ENCODE assay signal across 19 cellular contexts in genomic region chr13:34265016-34265692, GRCh38.
DNase-seq lines count a peak whose midpoint lies in the region; ATAC-seq, FAIRE-seq and TF ChIP-seq lines count a peak whose summit lies in the region.
"Had no signal": no experiment of that assay in that cellular context is flagged by ENCODE, and none has a peak within 500 bp of the region (broad histone marks: within the 10 kb centered on the region; RNA-seq: fewer than 3 reads in every experiment).

No MANE protein-coding gene starts in this region.

- no peaks in the 10 kb centered on the region for H3K4me1 ChIP-seq in left lung
- H3K4me1 ChIP-seq: BLaER1 treated with 17β-estradiol and CSF1 and Interleukin-3, amounts not matched to agents 10 nM and 100 nM; HAP-1; SJCRH30 had no signal

- TF ChIP-seq CTCF in chondrocyte (IDR thresholded peaks at IDR 0.05) (no peak), left lung (IDR thresholded peaks at IDR 0.05) (no peak)

- intact Hi-C loops in left lung (cut with DNase I) = no loop called here

- no peaks in the 10 kb centered on the region for H3K36me3 ChIP-seq in left lung
- H3K36me3 ChIP-seq: BLaER1 treated with 17β-estradiol and CSF1 and Interleukin-3, amounts not matched to agents 10 nM and 100 nM; HAP-1; SJCRH30 had no signal

- no peak for ATAC-seq in left lung
- ATAC-seq: K562 had no signal

- peaks cover 4% of the 10 kb centered on the region for H3K4me1 Mint-ChIP-seq in chondrocyte (ENCODE audit: low read depth)
- H3K4me1 Mint-ChIP-seq: CD8-positive, alpha-beta memory T cell had no signal

- in situ Hi-C loops in ACHN (cut with HindIII; ENCODE audit: low pct_ligation_motif_present, low pct_unique_long_range_greater_than_20kb, low sequenced_read_pairs) = no loop called here

- H3K27ac ChIP-seq in left lung = no peak overlapping the region
- H3K27ac ChIP-seq: BLaER1 treated with 17β-estradiol and CSF1 and Interleukin-3, amounts not matched to agents 10 nM and 100 nM; SJCRH30 had no signal

- H3K4me3 Mint-ChIP-seq in chondrocyte (ENCODE audit: unreplicated experiment) = no peak overlapping the region
- H3K4me3 Mint-ChIP-seq: CD8-positive, alpha-beta memory T cell had no signal

- no peaks in the 10 kb centered on the region for H3K36me3 Mint-ChIP-seq in chondrocyte (ENCODE audit: low read depth)
- H3K36me3 Mint-ChIP-seq: CD8-positive, alpha-beta memory T cell had no signal

- DNase-seq in EH (ENCODE audit: low read depth) = peak; percentile 24
- DNase-seq in LHCN-M2 (ENCODE audit: low read depth) = peak; percentile 33
- DNase-seq in chondrocyte (ENCODE audit: low spot score) = no peak
- no peak for DNase-seq in NOMO-1 (lab: John Stamatoyannopoulos, UW; ENCODE audit: unreplicated experiment in 2 of 2)
- no peak for DNase-seq in left lung
- DNase-seq in ACHN = no peak
- DNase-seq: CD8-positive, alpha-beta memory T cell; DMS79; GDM1; NCI-H1694 treated with DMSO at 0.1 percent for 48 hours; NCI-H510A; NCI-H748 treated with DMSO at 0.1 percent for 48 hours; OCI-M1; SJCRH30 had no signal

- no peaks in the 10 kb centered on the region for H3K27me3 Mint-ChIP-seq in chondrocyte (ENCODE audit: low read depth)
- H3K27me3 Mint-ChIP-seq: CD8-positive, alpha-beta memory T cell had no signal

- H3K4me3 ChIP-seq in left lung = no peak overlapping the region
- H3K4me3 ChIP-seq: BLaER1 treated with 17β-estradiol and CSF1 and Interleukin-3, amounts not matched to agents 10 nM and 100 nM; HAP-1; K562; SJCRH30 had no signal

- H3K9me3 ChIP-seq in left lung = peaks cover 0 to 5% of the 10 kb centered on the region in 2 donors
- H3K9me3 ChIP-seq: HAP-1 had no signal

- no peaks in the 10 kb centered on the region for H3K27me3 ChIP-seq in left lung
- H3K27me3 ChIP-seq: BLaER1 treated with 17β-estradiol and CSF1 and Interleukin-3, amounts not matched to agents 10 nM and 100 nM; SJCRH30 had no signal

- FAIRE-seq in islet of Langerhans (lab: Jason Lieb, UNC) = peak; percentile 86
- FAIRE-seq: D721Med, K562 had no signal

- peak overlapping the region; percentile 65 for H3K27ac Mint-ChIP-seq in chondrocyte (ENCODE audit: unreplicated experiment)
- H3K27ac Mint-ChIP-seq: CD8-positive, alpha-beta memory T cell had no signal

- H3K9me3 Mint-ChIP-seq in chondrocyte (ENCODE audit: low read depth) = no peaks in the 10 kb centered on the region

Comparison
In these comparisons a context has a peak if more than half of its experiments do, and no peak if none do; other contexts are left out.
1. DNase-seq: peak in EH (single experiment) and LHCN-M2 (single experiment); none in chondrocyte (single experiment), NOMO-1 (0 of 2), left lung (0 of 2) and ACHN (single experiment).